ENCODE assay signal across 1 cellular context in genomic region chr10:23340346-23340745, GRCh38.
A peak's percentile ranks its signal among the peaks of the same experiment; 100 is the strongest.
TF ChIP-seq lines count a peak whose summit lies in the region.

No MANE protein-coding gene starts in this region.

TF ChIP-seq in HepG2, 621 proteins besides CTCF, POLR2A, EP300 and RAD21:
- TF ChIP-seq ZNF770 (CRISPR knock-in tag; IDR thresholded peaks at IDR 0.05) (peak; percentile 70), CBFB (CRISPR knock-in tag; IDR thresholded peaks at IDR 0.05) (no peak)
